7 cellular contexts compared by ENCODE assay signal in genomic region chr4:56799291-56799823, GRCh38. TPM values are rescaled to one million over a fixed set of nuclear protein-coding genes. Genes with fewer than 3 reads are reported as not detected.
DNase-seq lines count a peak whose midpoint lies in the region; ATAC-seq and TF ChIP-seq lines count a peak whose summit lies in the region.

No MANE protein-coding gene starts in this region.

- 84% methylated on average over 11 of the region's 11 CpGs for WGBS in suprapubic skin

- H3K27ac Mint-ChIP-seq in IgD-negative memory B cell, result peak overlapping the region; percentile 25 to 96 (median 92)

- H3K9me3 ChIP-seq in adipocyte (ENCODE audit: control insufficient read depth, low read length) (no peaks in the 10 kb centered on the region), suprapubic skin (no peaks in the 10 kb centered on the region)

- no peaks in the 10 kb centered on the region for H3K36me3 Mint-ChIP-seq in IgD-negative memory B cell

- ATAC-seq in GM21360 (IDR thresholded peaks at IDR 0.05; ENCODE audit: unreplicated experiment), result no peak

- DNase-seq in adipocyte (ENCODE audit: low read depth) (no peak), suprapubic skin (ENCODE audit: low spot score in 2 of 2) (no peak), NCI-H2107 (lab: John Stamatoyannopoulos, UW) (no peak)
- DNase-seq in stimulated activated CD4-positive, alpha-beta T cell treated with anti-CD3 and anti-CD28 coated beads, Interleukin-4, amount 100 ng/mL, for 1 hour, result no peak

- H3K4me1 Mint-ChIP-seq in IgD-negative memory B cell, result peaks cover 9 to 21% (median 10%) of the 10 kb centered on the region in 3 donors

- H3K9ac ChIP-seq in adipocyte (ENCODE audit: low read length), result peak overlapping the region; percentile 83

- H3K27ac ChIP-seq in layer of hippocampus (ENCODE audit: low read depth, low read length) (peak overlapping the region; percentile 74), suprapubic skin (peak overlapping the region; percentile 43)

- H3K4me3 Mint-ChIP-seq in IgD-negative memory B cell, result peak overlapping the region; percentile 93 to 99 (median 98)

- H3K36me3 ChIP-seq in adipocyte (ENCODE audit: control insufficient read depth, insufficient read depth, low read length, severe bottlenecking) (no peaks in the 10 kb centered on the region), suprapubic skin (no peaks in the 10 kb centered on the region)

- no peak for TF ChIP-seq POLR2A in suprapubic skin (IDR thresholded peaks at IDR 0.05)

- no peak for TF ChIP-seq EP300 in suprapubic skin (IDR thresholded peaks at IDR 0.05)

- H3K4me1 ChIP-seq in adipocyte (ENCODE audit: control insufficient read depth, insufficient read depth, low read length), result peaks cover 7% of the 10 kb centered on the region
- H3K4me1 ChIP-seq in suprapubic skin, result peaks cover 7% of the 10 kb centered on the region

- TF ChIP-seq CTCF in suprapubic skin (IDR thresholded peaks at IDR 0.05), result no peak

- H3K9me3 Mint-ChIP-seq in IgD-negative memory B cell, result no peaks in the 10 kb centered on the region

- peaks cover 15% of the 10 kb centered on the region for H3K27me3 ChIP-seq in adipocyte (replicated peaks; ENCODE audit: control insufficient read depth, insufficient read depth, low read length)
- no peaks in the 10 kb centered on the region for H3K27me3 ChIP-seq in layer of hippocampus (ENCODE audit: control insufficient read depth, insufficient read depth, low read length)
- H3K27me3 ChIP-seq in suprapubic skin, result no peaks in the 10 kb centered on the region

- no peaks in the 10 kb centered on the region for H3K27me3 Mint-ChIP-seq in IgD-negative memory B cell

- H3K4me3 ChIP-seq in adipocyte (ENCODE audit: low read length) (peak overlapping the region; percentile 87), suprapubic skin (peak overlapping the region; percentile 66)

RNA-seq across cellular contexts. Expression of gene SPINK2, which starts 22.1 kb away (rescaled TPM):
- polyA plus RNA-seq in IgD-negative memory B cell, result 7.1 TPM
- total RNA-seq in suprapubic skin, result not detected
